In the genomic region with DNA sequence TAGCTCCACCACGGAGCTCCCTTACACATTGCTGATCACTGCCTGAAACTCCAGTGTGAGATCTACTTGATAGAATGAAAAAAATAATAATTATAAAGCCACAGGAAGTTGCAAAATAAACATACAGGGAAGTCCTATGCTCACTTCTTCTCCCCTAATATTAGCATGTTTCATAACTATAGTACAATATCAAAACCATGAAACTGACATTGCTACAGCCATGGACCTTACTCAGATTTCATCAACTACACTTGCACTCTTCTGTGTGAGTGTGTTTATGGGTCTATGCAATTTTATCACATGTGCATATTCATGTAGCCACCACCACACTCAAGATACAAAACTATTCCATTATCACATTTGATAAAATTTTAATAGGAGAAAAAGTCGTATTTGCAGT, we compare ENCODE assay signal across 27 cellular contexts. TPM values are rescaled to one million over a fixed set of nuclear protein-coding genes. Genes with fewer than 3 reads are reported as not detected.
"Had no signal": no experiment of that assay in that cellular context is flagged by ENCODE, and none has a peak within 500 bp of the region (broad histone marks: within the 10 kb centered on the region; RNA-seq: fewer than 3 reads in every experiment).

No MANE protein-coding gene starts in this region.

- H3K27me3 Mint-ChIP-seq: naive B cell had no signal

- H3K4me2 ChIP-seq: hepatocyte had no signal

- H3K79me2 ChIP-seq: hepatocyte had no signal

- H3K4me3 Mint-ChIP-seq: endodermal cell; stimulated activated effector memory CD8-positive, alpha-beta T cell treated with anti-CD3 and anti-CD28 coated beads, Interleukin-12 subunit alpha, Interleukin-12 subunit beta, amount 100 ng/mL, for 72 hours had no signal

- ATAC-seq: left ventricle myocardium superior; psoas muscle; stimulated activated effector memory CD8-positive, alpha-beta T cell treated with anti-CD3 and anti-CD28 coated beads, Interleukin-12 subunit alpha, Interleukin-12 subunit beta, amount 100 ng/mL, for 72 hours; stimulated activated naive CD8-positive, alpha-beta T cell treated with anti-CD3 and anti-CD28 coated beads, Interleukin-15, Interleukin-2, amounts not matched to agents 100 U/mL and 50 U/mL, for 24 hours had no signal

- H3K9me3 ChIP-seq: neutrophil, psoas muscle, right lobe of liver, suprapubic skin, thyroid gland, upper lobe of left lung, vagina had no signal

- H3K4me1 ChIP-seq: psoas muscle, right lobe of liver, suprapubic skin, vagina had no signal

- H3K9me3 Mint-ChIP-seq: endodermal cell; naive B cell; stimulated activated effector memory CD8-positive, alpha-beta T cell treated with anti-CD3 and anti-CD28 coated beads, Interleukin-12 subunit alpha, Interleukin-12 subunit beta, amount 100 ng/mL, for 72 hours had no signal

- H3K4me3 ChIP-seq: hepatocyte, lung, psoas muscle, right lobe of liver, suprapubic skin, thyroid gland, upper lobe of left lung, vagina had no signal

- H2AFZ ChIP-seq: hepatocyte had no signal

- H3K36me3 ChIP-seq: neutrophil, right lobe of liver, suprapubic skin, thyroid gland, upper lobe of left lung, vagina had no signal

- H3K27ac ChIP-seq: hepatocyte, neutrophil, psoas muscle, right lobe of liver, suprapubic skin, thyroid gland, upper lobe of left lung, vagina had no signal

- H3K27ac Mint-ChIP-seq: endodermal cell; stimulated activated effector memory CD8-positive, alpha-beta T cell treated with anti-CD3 and anti-CD28 coated beads, Interleukin-12 subunit alpha, Interleukin-12 subunit beta, amount 100 ng/mL, for 72 hours had no signal

- H3K27me3 ChIP-seq: hepatocyte, neutrophil, right lobe of liver, suprapubic skin, thyroid gland, upper lobe of left lung, vagina had no signal

- H3K36me3 Mint-ChIP-seq: naive B cell; stimulated activated effector memory CD8-positive, alpha-beta T cell treated with anti-CD3 and anti-CD28 coated beads, Interleukin-12 subunit alpha, Interleukin-12 subunit beta, amount 100 ng/mL, for 72 hours had no signal

- DNase-seq: effector CD4-positive, alpha-beta T cell; endodermal cell; erythroblast; foreskin melanocyte; head of caudate nucleus; left colon; left ventricle myocardium superior; mesenchymal stem cell; naive B cell; psoas muscle; retina; right lobe of liver; stimulated activated CD4-positive, alpha-beta T cell treated with anti-CD3 and anti-CD28 coated beads, Interleukin-4, amount 100 ng/mL, for 1 hour; stimulated activated CD8-positive, alpha-beta memory T cell treated with anti-CD3 and anti-CD28 coated beads, Interleukin-4, amount 100 ng/mL, for 48 hours; stimulated activated naive CD8-positive, alpha-beta T cell treated with anti-CD3 and anti-CD28 coated beads, Interleukin-15, Interleukin-2, amounts not matched to agents 100 U/mL and 50 U/mL, for 24 hours; thyroid gland; upper lobe of left lung had no signal

RNA-seq across cellular contexts. Expression of gene SPINK2, which starts 57.3 kb away (rescaled TPM):
- total RNA-seq: dermis microvascular lymphatic vessel endothelial cell, hepatocyte, kidney epithelial cell, osteoblast, right lobe of liver, suprapubic skin, upper lobe of left lung had no signal
- polyA plus RNA-seq: endothelial cell of umbilical vein, lung had no signal
